14 cellular contexts compared by ENCODE assay signal in the genomic region with DNA sequence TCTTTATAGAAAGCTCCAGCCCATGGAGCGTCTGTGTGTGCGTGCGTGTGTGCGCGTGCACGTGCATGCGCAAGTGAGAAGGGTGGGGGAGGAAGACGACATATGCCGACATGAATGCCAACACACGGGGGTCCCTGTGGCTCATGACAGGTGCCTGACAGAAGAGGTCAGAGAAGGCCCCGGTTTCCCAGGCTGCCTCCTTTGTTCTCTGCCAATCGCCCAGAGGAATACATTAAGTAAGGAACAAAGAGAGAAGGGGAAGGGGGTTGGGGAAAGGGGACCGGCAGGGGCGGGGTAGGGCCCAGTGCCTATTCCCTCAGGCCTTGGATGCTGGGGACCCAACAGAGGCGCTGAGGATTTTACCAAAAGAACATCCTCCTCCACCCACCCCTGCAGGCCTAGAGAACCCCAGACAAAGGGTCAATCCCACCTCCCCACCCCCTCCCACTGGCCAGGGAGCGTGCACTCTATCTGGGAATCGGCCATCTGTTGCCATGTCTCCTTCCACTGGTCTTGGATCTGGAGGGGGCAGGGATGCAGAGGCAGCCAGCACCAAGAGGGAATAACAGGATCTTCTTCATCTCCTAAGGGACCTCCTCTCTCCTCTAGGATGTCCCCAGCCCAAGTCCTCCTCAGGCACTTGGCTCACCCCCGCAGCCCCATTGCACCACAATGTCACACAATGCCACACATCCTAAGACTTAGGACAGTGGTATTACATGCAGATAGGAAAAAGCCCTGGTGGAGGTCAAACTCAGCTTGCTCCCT.
DNase-seq lines count a peak whose midpoint lies in the region; ATAC-seq lines count a peak whose summit lies in the region.
"Had no signal": no experiment of that assay in that cellular context is flagged by ENCODE, and none has a peak within 500 bp of the region (broad histone marks: within the 10 kb centered on the region; RNA-seq: fewer than 3 reads in every experiment).

No MANE protein-coding gene starts in this region.

- peaks cover 45% of the 10 kb centered on the region for H3K36me3 Mint-ChIP-seq in activated naive CD4-positive, alpha-beta T cell treated with anti-CD3 and anti-CD28 coated beads, Interleukin-2, amount 10 ng/mL, durations not matched to agents 7 days and 5 days

- no peak for ATAC-seq in GM21825 (IDR thresholded peaks at IDR 0.05; ENCODE audit: unreplicated experiment)

- H3K27me3 Mint-ChIP-seq in activated naive CD4-positive, alpha-beta T cell treated with anti-CD3 and anti-CD28 coated beads, Interleukin-2, amount 10 ng/mL, durations not matched to agents 7 days and 5 days = no peaks in the 10 kb centered on the region

- H3K27ac ChIP-seq in angular gyrus (ENCODE audit: low read depth, low read length) (peak overlapping the region; percentile 72), substantia nigra (ENCODE audit: low read depth, low read length, poor library complexity, severe bottlenecking) (peak overlapping the region; percentile 87)
- H3K27ac ChIP-seq: epithelial cell of prostate, neutrophil had no signal

- DNase-seq in activated naive CD4-positive, alpha-beta T cell treated with anti-CD3 and anti-CD28 coated beads, Interleukin-2, amount 10 ng/mL, durations not matched to agents 7 days and 5 days = no peak
- no peak for DNase-seq in activated naive CD4-positive, alpha-beta T cell (lab: John Stamatoyannopoulos, UW)
- peak; percentile 81 for DNase-seq in iPS-NIHi7 (ENCODE audit: extremely low spot score)
- peak in 5 of 49 donors; percentile 28 to 45 (median 34) for DNase-seq in substantia nigra (lab: John Stamatoyannopoulos, UW)
- DNase-seq in NCI-H2171 (lab: John Stamatoyannopoulos, UW) = no peak
- no peak for DNase-seq in COLO668 (lab: John Stamatoyannopoulos, UW; ENCODE audit: unreplicated experiment)
- DNase-seq: activated naive CD4-positive, alpha-beta T cell treated with anti-CD3 and anti-CD28 coated beads, Interleukin-2, amount 50 U/mL, for 16 hours; NCI-H1694; SIG-M5; small intestine had no signal

- CTCF ChIA-PET in activated naive CD4-positive, alpha-beta T cell treated with anti-CD3 and anti-CD28 coated beads, Interleukin-2, amount 10 ng/mL, durations not matched to agents 7 days and 5 days (lab: Charles Lee) = interaction anchor here (0.8 to 15.5 kb wide), 3 partner anchors 9 to 45 kb away, joined by 4 to 508 read pairs (median 22); partner anchors contain the start of gene PIK3C2B

- peaks cover 38% of the 10 kb centered on the region for H3K4me1 Mint-ChIP-seq in activated naive CD4-positive, alpha-beta T cell treated with anti-CD3 and anti-CD28 coated beads, Interleukin-2, amount 10 ng/mL, durations not matched to agents 7 days and 5 days

- peak overlapping the region; percentile 54 for H3K27ac Mint-ChIP-seq in activated naive CD4-positive, alpha-beta T cell treated with anti-CD3 and anti-CD28 coated beads, Interleukin-2, amount 10 ng/mL, durations not matched to agents 7 days and 5 days

- H3K4me3 Mint-ChIP-seq in activated naive CD4-positive, alpha-beta T cell treated with anti-CD3 and anti-CD28 coated beads, Interleukin-2, amount 10 ng/mL, durations not matched to agents 7 days and 5 days = no peak overlapping the region

- no peaks in the 10 kb centered on the region for H3K9me3 Mint-ChIP-seq in activated naive CD4-positive, alpha-beta T cell treated with anti-CD3 and anti-CD28 coated beads, Interleukin-2, amount 10 ng/mL, durations not matched to agents 7 days and 5 days
